In genomic region chr17:7313028-7313889, GRCh38 we compare ENCODE assay signal across 8 cellular contexts. TPM values are rescaled to one million over a fixed set of nuclear protein-coding genes. Genes with fewer than 3 reads are reported as not detected.
DNase-seq lines count a peak whose midpoint lies in the region; ATAC-seq and TF ChIP-seq lines count a peak whose summit lies in the region.

No MANE protein-coding gene starts in this region.

- WGBS in body of pancreas, 2 donors, result 79 to 80% methylated on average over 6 to 7 of the region's 7 CpGs

- peak overlapping the region; percentile 86 for H3K27ac Mint-ChIP-seq in neural crest cell (ENCODE audit: unreplicated experiment)

- H3K27me3 ChIP-seq in body of pancreas, result no peaks in the 10 kb centered on the region

- peaks cover 65% of the 10 kb centered on the region for H3K4me1 ChIP-seq in body of pancreas

- peaks cover 32% of the 10 kb centered on the region for H3K36me3 Mint-ChIP-seq in neural crest cell (ENCODE audit: low read depth)

- peaks cover 13% of the 10 kb centered on the region for H3K27me3 Mint-ChIP-seq in neural crest cell (ENCODE audit: low read depth)

- peaks cover 5 to 35% of the 10 kb centered on the region in 2 donors for H3K36me3 ChIP-seq in body of pancreas (replicated peaks in 1 of 2; ENCODE audit: insufficient read depth in 1 of 2, low read depth in 2 of 2)

- H3K4me3 ChIP-seq in GM12864 (ENCODE audit: low read depth, low read length), result no peak overlapping the region
- H3K4me3 ChIP-seq in body of pancreas, result no peak overlapping the region

- TF ChIP-seq CTCF in GM12864 (IDR thresholded peaks at IDR 0.05; ENCODE audit: low read depth, low read length, missing control alignments) (peak; percentile 45), body of pancreas (IDR thresholded peaks at IDR 0.05) (peak in 4 of 7 experiments; percentile 3 to 28 (median 14)), neural crest cell (conservative IDR thresholded peaks at IDR 0.05) (peak; percentile 49)

- peak overlapping the region; percentile 99 for H3K4me3 Mint-ChIP-seq in neural crest cell

- H3K4me1 Mint-ChIP-seq in neural crest cell, result peaks cover 57% of the 10 kb centered on the region

- H3K9me3 Mint-ChIP-seq in neural crest cell, result no peaks in the 10 kb centered on the region

- H3K27ac ChIP-seq in body of pancreas, result peak overlapping the region in 2 of 4 donors; percentile 5 to 24

- TF ChIP-seq POLR2A in body of pancreas (IDR thresholded peaks at IDR 0.05), result peak in 1 of 3 donors; percentile 15

- intact Hi-C loops in body of pancreas (cut with DNase I), result no loop called here
- intact Hi-C loops in posterior cingulate gyrus (cut with DNase I), result no loop called here

- DNase-seq in GM12864 (ENCODE audit: low read depth), result no peak
- DNase-seq in NAMALWA (ENCODE audit: low spot score), result peak; percentile 46
- DNase-seq in body of pancreas, result no peak
- no peak for DNase-seq in neural crest cell (ENCODE audit: low read depth, low spot score)
- DNase-seq in HuH-7.5 (ENCODE audit: low spot score), result no peak
- DNase-seq in posterior cingulate gyrus, result no peak

- ATAC-seq in body of pancreas, result no peak
- no peak for ATAC-seq in HG03565 (IDR thresholded peaks at IDR 0.05; ENCODE audit: unreplicated experiment)
- no peak for ATAC-seq in GM18520 (IDR thresholded peaks at IDR 0.05; ENCODE audit: unreplicated experiment)

- no peaks in the 10 kb centered on the region for H3K9me3 ChIP-seq in body of pancreas

RNA-seq across cellular contexts. Expression of gene GPS2, which starts 1.9 kb away (rescaled TPM):
- total RNA-seq in body of pancreas (10 to 100 TPM; 71.9 to 75.8 TPM), neural crest cell (84.2 and 89.9 TPM in 2 replicates)

RNA-seq across cellular contexts. Expression of gene EIF5A, which starts 5.8 kb away (rescaled TPM):
- 100 to 1,000 TPM in 1 of 2 donors, 10 to 100 TPM in 1; 97.0 to 134 TPM for total RNA-seq in body of pancreas
- total RNA-seq in neural crest cell, result 725 and 743 TPM in 2 replicates

RNA-seq across cellular contexts. Expression of gene NEURL4, which starts 15.9 kb away (rescaled TPM):
- total RNA-seq in body of pancreas, result 10 to 100 TPM; 28.8 to 41.2 TPM
- 65.6 and 69.5 TPM in 2 replicates for total RNA-seq in neural crest cell

RNA-seq across cellular contexts. Expression of gene YBX2, which starts 18.8 kb away (rescaled TPM):
- total RNA-seq in body of pancreas (1 to 10 TPM in 1 of 2 donors, under 1 TPM in 1; 0.26 to 1.3 TPM), neural crest cell (0.54 and 0.96 TPM in 2 replicates)

RNA-seq across cellular contexts. Expression of gene ACAP1, which starts 23.1 kb away (rescaled TPM):
- total RNA-seq in body of pancreas (1 to 10 TPM in 1 of 2 donors, under 1 TPM in 1; 0.99 to 2.1 TPM), neural crest cell (1.2 and 1.3 TPM in 2 replicates)
